ENCODE assay signal across 27 cellular contexts in genomic region chr21:21102874-21103273, GRCh38.
"Had no signal": no experiment of that assay in that cellular context is flagged by ENCODE, and none has a peak within 500 bp of the region (broad histone marks: within the 10 kb centered on the region; RNA-seq: fewer than 3 reads in every experiment).

No MANE protein-coding gene starts in this region.

- H3K4me1 ChIP-seq: Peyer's patch, SJSA1 had no signal

- H3K27me3 Mint-ChIP-seq: activated CD4-positive, alpha-beta T cell treated with anti-CD3 and anti-CD28 coated beads, Interleukin-2, amount 10 ng/mL, durations not matched to agents 24 days and 14 days; activated CD8-positive, alpha-beta memory T cell treated with anti-CD3 and anti-CD28 coated beads, Interleukin-2, amount 10 ng/mL, durations not matched to agents 7 days and 5 days; activated naive CD8-positive, alpha-beta T cell treated with anti-CD3 and anti-CD28 coated beads, Interleukin-2, amount 50 U/mL, for 24 hours; T-helper 17 cell had no signal

- DNase-seq: activated CD4-positive, alpha-beta T cell treated with anti-CD3 and anti-CD28 coated beads for 1 hour; activated CD4-positive, alpha-beta T cell treated with anti-CD3 and anti-CD28 coated beads, Interleukin-2, amount 10 ng/mL, durations not matched to agents 24 days and 14 days; activated CD4-positive, alpha-beta T cell treated with anti-CD3 and anti-CD28 coated beads, Interleukin-2, amount 50 U/mL, for 48 hours; activated CD8-positive, alpha-beta memory T cell treated with anti-CD3 and anti-CD28 coated beads, Interleukin-2, amount 10 ng/mL, durations not matched to agents 7 days and 5 days; activated effector memory CD4-positive, alpha-beta T cell treated with anti-CD3 and anti-CD28 coated beads, Interleukin-2, amount 50 U/mL, for 16 hours; activated naive CD4-positive, alpha-beta T cell treated with Interleukin-2 at 50 U/mL for 16 hours; activated naive CD8-positive, alpha-beta T cell treated with anti-CD3 and anti-CD28 coated beads, Interleukin-2, amount 50 U/mL, for 24 hours; activated T-cell treated with anti-CD3 and anti-CD28 coated beads, Interleukin-2, amount 50 U/mL, for 4 hours; amniotic stem cell; brain microvascular endothelial cell; IMR-90; Kasumi-1; KBM-7; NCI-H1105 treated with DMSO at 0.1 percent for 48 hours; NCI-H1436 treated with DMSO at 0.1 percent for 48 hours; NCI-H187 treated with DMSO at 0.1 percent for 48 hours; NCI-H2081 treated with DMSO at 0.1 percent for 48 hours; NCI-H226; NCI-H526; Peyer's patch; SHP77; T-helper 17 cell; T-helper 9 cell had no signal

- H3K9me3 ChIP-seq: Peyer's patch, SJSA1 had no signal

- H3K36me3 ChIP-seq: brain microvascular endothelial cell, cardiac muscle cell, Peyer's patch, SJSA1 had no signal

- ATAC-seq: activated CD8-positive, alpha-beta memory T cell treated with anti-CD3 and anti-CD28 coated beads, Interleukin-2, amount 10 ng/mL, durations not matched to agents 7 days and 5 days; activated naive CD4-positive, alpha-beta T cell treated with anti-CD3 and anti-CD28 coated beads, Interleukin-2, amount 50 U/mL, for 72 hours; activated naive CD8-positive, alpha-beta T cell treated with anti-CD3 and anti-CD28 coated beads, Interleukin-2, amount 50 U/mL, for 24 hours; activated T-cell treated with anti-CD3 and anti-CD28 coated beads, Interleukin-2, amount 50 U/mL, for 4 hours; T-helper 17 cell; WTC11 had no signal

- H3K9me3 Mint-ChIP-seq: activated CD4-positive, alpha-beta T cell treated with anti-CD3 and anti-CD28 coated beads, Interleukin-2, amount 10 ng/mL, durations not matched to agents 24 days and 14 days; activated naive CD4-positive, alpha-beta T cell treated with anti-CD3 and anti-CD28 coated beads, Interleukin-2, amount 50 U/mL, for 72 hours; activated naive CD8-positive, alpha-beta T cell treated with anti-CD3 and anti-CD28 coated beads, Interleukin-2, amount 50 U/mL, for 24 hours; activated T-cell treated with anti-CD3 and anti-CD28 coated beads, Interleukin-2, amount 50 U/mL, for 4 hours; WTC11 had no signal

- H3K4me1 Mint-ChIP-seq: activated CD4-positive, alpha-beta T cell treated with anti-CD3 and anti-CD28 coated beads, Interleukin-2, amount 10 ng/mL, durations not matched to agents 24 days and 14 days; activated CD8-positive, alpha-beta memory T cell treated with anti-CD3 and anti-CD28 coated beads, Interleukin-2, amount 10 ng/mL, durations not matched to agents 7 days and 5 days; activated naive CD8-positive, alpha-beta T cell treated with anti-CD3 and anti-CD28 coated beads, Interleukin-2, amount 50 U/mL, for 24 hours; T-helper 17 cell had no signal

- H3K27ac ChIP-seq: brain microvascular endothelial cell, cardiac muscle cell, Peyer's patch, SJSA1 had no signal

- H3K27ac Mint-ChIP-seq: activated CD4-positive, alpha-beta T cell treated with anti-CD3 and anti-CD28 coated beads, Interleukin-2, amount 10 ng/mL, durations not matched to agents 24 days and 14 days; activated CD8-positive, alpha-beta memory T cell treated with anti-CD3 and anti-CD28 coated beads, Interleukin-2, amount 10 ng/mL, durations not matched to agents 7 days and 5 days; activated naive CD4-positive, alpha-beta T cell treated with anti-CD3 and anti-CD28 coated beads, Interleukin-2, amount 50 U/mL, for 72 hours; activated naive CD8-positive, alpha-beta T cell treated with anti-CD3 and anti-CD28 coated beads, Interleukin-2, amount 50 U/mL, for 24 hours; T-helper 17 cell; WTC11 had no signal

- H3K4me3 Mint-ChIP-seq: activated CD4-positive, alpha-beta T cell treated with anti-CD3 and anti-CD28 coated beads, Interleukin-2, amount 10 ng/mL, durations not matched to agents 24 days and 14 days; activated CD8-positive, alpha-beta memory T cell treated with anti-CD3 and anti-CD28 coated beads, Interleukin-2, amount 10 ng/mL, durations not matched to agents 7 days and 5 days; activated naive CD8-positive, alpha-beta T cell treated with anti-CD3 and anti-CD28 coated beads, Interleukin-2, amount 50 U/mL, for 24 hours; activated T-cell treated with anti-CD3 and anti-CD28 coated beads, Interleukin-2, amount 50 U/mL, for 4 hours; T-helper 17 cell; WTC11 had no signal

- H3K4me3 ChIP-seq: cardiac muscle cell, Peyer's patch, SJSA1 had no signal

- H3K36me3 Mint-ChIP-seq: activated CD8-positive, alpha-beta memory T cell treated with anti-CD3 and anti-CD28 coated beads, Interleukin-2, amount 10 ng/mL, durations not matched to agents 7 days and 5 days; activated naive CD4-positive, alpha-beta T cell treated with anti-CD3 and anti-CD28 coated beads, Interleukin-2, amount 50 U/mL, for 72 hours; WTC11 had no signal

- H3K27me3 ChIP-seq: brain microvascular endothelial cell, cardiac muscle cell, Peyer's patch, SJSA1 had no signal
